ENCODE assay signal across 15 cellular contexts in the genomic region with DNA sequence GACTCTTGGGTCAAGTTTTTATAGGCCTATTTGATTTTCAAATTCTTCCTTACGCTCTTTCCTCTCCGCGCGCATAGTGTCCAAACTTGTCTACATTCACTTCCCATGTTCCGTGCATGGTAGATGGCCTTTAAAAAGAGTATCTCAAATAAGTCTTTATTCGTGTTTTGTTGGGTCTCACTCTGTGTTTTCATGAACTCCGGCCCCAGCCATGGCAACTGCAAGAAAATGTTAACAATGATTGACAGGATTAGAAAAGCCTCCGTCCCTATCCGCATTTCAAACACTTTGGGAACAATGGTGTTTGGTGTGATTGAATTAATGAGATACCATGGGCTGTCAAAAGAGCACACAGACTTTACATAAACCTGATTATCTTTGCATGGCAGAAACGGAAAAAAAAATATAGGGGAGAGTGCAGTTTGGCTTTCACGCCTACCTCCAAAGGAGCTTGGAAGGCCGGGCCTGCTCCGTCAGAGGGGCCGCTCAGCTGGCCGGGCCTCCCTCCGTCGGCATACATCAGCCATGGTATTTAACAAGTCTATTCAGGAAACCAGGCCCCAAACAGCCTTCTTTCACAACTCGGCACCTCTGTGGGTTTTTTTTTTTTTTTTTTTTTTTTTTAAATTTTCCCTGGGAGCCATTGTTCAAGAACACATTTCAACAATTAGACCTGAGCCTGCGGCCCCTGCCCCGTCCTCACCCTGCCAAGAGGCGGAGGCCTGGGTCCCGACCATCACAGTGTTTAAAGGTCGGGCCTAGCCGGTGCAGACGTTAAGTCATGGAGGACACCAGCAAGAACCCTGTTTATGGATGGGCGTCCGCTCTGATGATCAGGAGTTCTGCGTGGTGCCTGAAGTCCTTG.
"Had no signal": no experiment of that assay in that cellular context is flagged by ENCODE, and none has a peak within 500 bp of the region (broad histone marks: within the 10 kb centered on the region; RNA-seq: fewer than 3 reads in every experiment).

No MANE protein-coding gene starts in this region.

- H3K36me3 Mint-ChIP-seq: memory B cell; stimulated activated memory B cell treated with anti-CD40 and anti-IgM and Interleukin-4, amounts not matched to agents 10 μg/mL and 1 μg/mL and 100 μg/mL, for 72 hours had no signal

- H3K36me3 ChIP-seq: adrenal gland, esophagus muscularis mucosa, left ventricle myocardium inferior, pancreas had no signal

- DNase-seq: activated B cell treated with CpG ODN at 0.5 μM for 24 hours; activated CD4-positive, alpha-beta T cell treated with anti-CD3 and anti-CD28 coated beads, Interleukin-2, amount 50 U/mL, for 1 hour; activated effector memory CD4-positive, alpha-beta T cell treated with Interleukin-2 at 50 U/mL for 16 hours; activated naive CD4-positive, alpha-beta T cell treated with anti-CD3 and anti-CD28 coated beads, Interleukin-2, amount 50 U/mL, for 16 hours; activated T-cell treated with anti-CD3 and anti-CD28 coated beads, Interleukin-2, amount 50 U/mL, for 4 hours; left ventricle myocardium inferior; pancreas; stimulated activated CD4-positive, alpha-beta T cell treated with anti-CD3 and anti-CD28 coated beads, Interleukin-2, amount 100 ng/mL, for 48 hours; SW 1271 had no signal

- H3K4me1 ChIP-seq: adrenal gland, esophagus muscularis mucosa, left ventricle myocardium inferior, pancreas had no signal

- H3K9me3 Mint-ChIP-seq: activated B cell treated with CpG ODN at 0.5 μM for 24 hours; activated T-cell treated with anti-CD3 and anti-CD28 coated beads, Interleukin-2, amount 50 U/mL, for 4 hours; stimulated activated memory B cell treated with anti-CD40 and anti-IgM and Interleukin-4, amounts not matched to agents 10 μg/mL and 1 μg/mL and 100 μg/mL, for 72 hours; T-helper 2 cell treated with Interferon-gamma antibody and Interleukin-4, amounts not matched to agents 5 μg/mL and 100 μg/mL, for 36 hours had no signal

- H3K4me1 Mint-ChIP-seq: activated B cell treated with CpG ODN at 0.5 μM for 24 hours; memory B cell; stimulated activated memory B cell treated with anti-CD40 and anti-IgM and Interleukin-4, amounts not matched to agents 10 μg/mL and 1 μg/mL and 100 μg/mL, for 72 hours had no signal

- ATAC-seq: activated T-cell treated with anti-CD3 and anti-CD28 coated beads, Interleukin-2, amount 50 U/mL, for 4 hours; pancreas; stimulated activated memory B cell treated with anti-CD40 and anti-IgM and Interleukin-4, amounts not matched to agents 10 μg/mL and 1 μg/mL and 100 μg/mL, for 72 hours had no signal

- H3K27ac Mint-ChIP-seq: activated B cell treated with CpG ODN at 0.5 μM for 24 hours; memory B cell; stimulated activated memory B cell treated with anti-CD40 and anti-IgM and Interleukin-4, amounts not matched to agents 10 μg/mL and 1 μg/mL and 100 μg/mL, for 72 hours; T-helper 2 cell treated with Interferon-gamma antibody and Interleukin-4, amounts not matched to agents 5 μg/mL and 100 μg/mL, for 36 hours had no signal

- H3K4me3 ChIP-seq: adrenal gland, esophagus muscularis mucosa, hepatocyte, left ventricle myocardium inferior, pancreas had no signal

- H3K27me3 Mint-ChIP-seq: stimulated activated memory B cell treated with anti-CD40 and anti-IgM and Interleukin-4, amounts not matched to agents 10 μg/mL and 1 μg/mL and 100 μg/mL, for 72 hours had no signal

- H3K4me2 ChIP-seq: hepatocyte had no signal

- H3K79me2 ChIP-seq: hepatocyte had no signal

- H3K4me3 Mint-ChIP-seq: activated B cell treated with CpG ODN at 0.5 μM for 24 hours; activated T-cell treated with anti-CD3 and anti-CD28 coated beads, Interleukin-2, amount 50 U/mL, for 4 hours; memory B cell; stimulated activated memory B cell treated with anti-CD40 and anti-IgM and Interleukin-4, amounts not matched to agents 10 μg/mL and 1 μg/mL and 100 μg/mL, for 72 hours; T-helper 2 cell treated with Interferon-gamma antibody and Interleukin-4, amounts not matched to agents 5 μg/mL and 100 μg/mL, for 36 hours had no signal

- H3K27ac ChIP-seq: adrenal gland, esophagus muscularis mucosa, hepatocyte, left ventricle myocardium inferior, pancreas had no signal
